ENCODE assay signal across 1 cellular context in genomic region chr3:66998075-66998898, GRCh38.
TF ChIP-seq lines count a peak whose summit lies in the region.

KBTBD8 (plus strand) TSS chr3:66998307; CDS start chr3:66998356, 49 bp downstream.

TF ChIP-seq in HepG2, 621 proteins besides CTCF, POLR2A, EP300 and RAD21 (continued from another document and continues in another):
- TF ChIP-seq ZBED4 (CRISPR knock-in tag; IDR thresholded peaks at IDR 0.05; ENCODE audit: borderline replicate concordance) (no peak), ZNF629 (CRISPR knock-in tag; conservative IDR thresholded peaks at IDR 0.05) (no peak), RFXAP (CRISPR knock-in tag; IDR thresholded peaks at IDR 0.05; ENCODE audit: borderline replicate concordance) (no peak), ZNF644 (CRISPR knock-in tag; IDR thresholded peaks at IDR 0.05; ENCODE audit: low read depth) (no peak), ZNF382 (CRISPR knock-in tag; IDR thresholded peaks at IDR 0.05; ENCODE audit: borderline replicate concordance) (no peak), ZFYVE20 (CRISPR knock-in tag; IDR thresholded peaks at IDR 0.05; ENCODE audit: borderline replicate concordance, low read depth) (no peak), BATF2 (CRISPR knock-in tag; IDR thresholded peaks at IDR 0.05) (no peak), ZNF609 (CRISPR knock-in tag; IDR thresholded peaks at IDR 0.05; ENCODE audit: borderline replicate concordance) (0 out of 2 replicates have a peak, but pooled peaks have one; percentile 13), MNT (IDR thresholded peaks at IDR 0.05) (peak; percentile 93), ZNF337 (CRISPR knock-in tag; IDR thresholded peaks at IDR 0.05; ENCODE audit: borderline replicate concordance, low read depth) (no peak), MLX (CRISPR knock-in tag; IDR thresholded peaks at IDR 0.05) (no peak), BCL6 (CRISPR knock-in tag; IDR thresholded peaks at IDR 0.05) (peak; percentile 61), ZNF124 (CRISPR knock-in tag; IDR thresholded peaks at IDR 0.05) (no peak), PRDM10 (CRISPR knock-in tag; IDR thresholded peaks at IDR 0.05; ENCODE audit: low read depth) (no peak), KDM6A (CRISPR knock-in tag; IDR thresholded peaks at IDR 0.05; ENCODE audit: low read depth) (no peak), XRCC5 (optimal IDR thresholded peaks at IDR 0.05; ENCODE audit: low read length) (no peak), ZNF33B (CRISPR knock-in tag; IDR thresholded peaks at IDR 0.05) (no peak), ZNF597 (CRISPR knock-in tag; IDR thresholded peaks at IDR 0.05) (no peak), STAG1 (CRISPR knock-in tag; IDR thresholded peaks at IDR 0.05) (no peak), THAP8 (CRISPR knock-in tag; IDR thresholded peaks at IDR 0.05; ENCODE audit: borderline replicate concordance) (no peak), ZNF576 (CRISPR knock-in tag; IDR thresholded peaks at IDR 0.05) (no peak), PBX2 (CRISPR knock-in tag; IDR thresholded peaks at IDR 0.05) (no peak), SAFB2 (CRISPR knock-in tag; IDR thresholded peaks at IDR 0.05; ENCODE audit: borderline replicate concordance, low read depth) (no peak), TOPORS (CRISPR knock-in tag; IDR thresholded peaks at IDR 0.05) (no peak), ZNF709 (CRISPR knock-in tag; IDR thresholded peaks at IDR 0.05) (no peak), ZNF710 (CRISPR knock-in tag; IDR thresholded peaks at IDR 0.05; ENCODE audit: borderline replicate concordance) (no peak), RARG (CRISPR knock-in tag; IDR thresholded peaks at IDR 0.05; ENCODE audit: low read depth) (no peak), ELK4 (CRISPR knock-in tag; IDR thresholded peaks at IDR 0.05; ENCODE audit: borderline replicate concordance) (no peak), MXD4 (CRISPR knock-in tag; IDR thresholded peaks at IDR 0.05) (peak; percentile 20; the same call in 1 of the 2 replicates), DDIT3 (CRISPR knock-in tag; IDR thresholded peaks at IDR 0.05) (no peak), KDM1A (CRISPR knock-in tag; IDR thresholded peaks at IDR 0.05) (no peak), ISL2 (CRISPR knock-in tag; IDR thresholded peaks at IDR 0.05) (no peak), ELF3 (CRISPR knock-in tag; IDR thresholded peaks at IDR 0.05) (peak; percentile 24; the same call in 1 of the 2 replicates), AHR (CRISPR knock-in tag; IDR thresholded peaks at IDR 0.05) (no peak)
